Comparison of ENCODE assay signal across 18 cellular contexts in the genomic region with DNA sequence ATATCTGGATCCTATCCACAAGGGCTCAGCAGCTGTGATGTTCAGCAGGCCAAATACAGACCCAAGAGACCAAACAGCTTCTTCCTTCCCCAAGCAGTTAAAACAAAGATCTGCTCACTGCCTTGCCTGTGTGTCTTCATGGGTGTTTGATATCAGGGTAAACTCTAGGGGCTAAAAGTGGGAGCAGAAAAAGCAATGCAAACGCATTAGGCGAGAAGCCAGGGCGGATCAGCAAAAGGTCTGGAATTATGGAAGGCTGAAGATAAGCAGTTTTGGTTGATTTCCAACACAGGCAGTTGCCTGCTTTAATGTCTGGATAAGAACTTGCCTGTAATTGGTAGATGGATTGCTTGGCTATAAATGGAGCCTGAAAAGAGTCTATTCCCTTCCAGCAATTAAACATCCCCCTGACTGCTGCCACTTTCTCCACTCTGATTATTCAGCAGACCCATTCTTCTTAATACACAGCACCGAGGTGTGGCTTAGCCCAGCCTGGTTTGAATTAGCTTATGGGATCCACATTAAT.
A peak's percentile ranks its signal among the peaks of the same experiment; 100 is the strongest.
DNase-seq lines count a peak whose midpoint lies in the region; ATAC-seq, FAIRE-seq and TF ChIP-seq lines count a peak whose summit lies in the region.
"Had no signal": no experiment of that assay in that cellular context is flagged by ENCODE, and none has a peak within 500 bp of the region (broad histone marks: within the 10 kb centered on the region; RNA-seq: fewer than 3 reads in every experiment).

No MANE protein-coding gene starts in this region.

- peak overlapping the region; percentile 84 for H3K27ac Mint-ChIP-seq in mesothelial cell of epicardium
- H3K27ac Mint-ChIP-seq: activated CD4-positive, alpha-beta T cell treated with anti-CD3 and anti-CD28 coated beads for 36 hours; naive thymus-derived CD4-positive, alpha-beta T cell had no signal

- POLR2A ChIA-PET in K562 (lab: Yijun Ruan, JAX): interaction anchor here (0.6 to 0.9 kb wide), 2 partner anchors 13 kb away, joined by 3 to 4 read pairs; no protein-coding TSS in a partner anchor

- peak; percentile 22 for DNase-seq in DMS 273 treated with DMSO at 0.1 percent for 48 hours (lab: John Stamatoyannopoulos, UW)
- peak; percentile 61 for DNase-seq in NCI-H1694 (lab: John Stamatoyannopoulos, UW)
- DNase-seq in K562 (ENCODE audit: extremely low read depth in 1 of 4, low spot score in 3 of 4): peak in 1 of 4 experiments; percentile 40
- DNase-seq in mesothelial cell of epicardium (ENCODE audit: low spot score in 2 of 2, unreplicated experiment in 2 of 2): peak in 1 of 2 experiments; percentile 48
- no peak for DNase-seq in psoas muscle
- DNase-seq in MG63: no peak
- no peak for DNase-seq in RPMI8226
- DNase-seq: activated CD4-positive, alpha-beta T cell treated with anti-CD3 and anti-CD28 coated beads for 36 hours; activated effector memory CD4-positive, alpha-beta T cell treated with Interleukin-2 at 50 U/mL for 16 hours; mammary epithelial cell; naive thymus-derived CD4-positive, alpha-beta T cell; NK-92 treated with Interleukin-12 subunit alpha and Interleukin-12 subunit beta, amount 100 ng/mL, for 24 hours; posterior cingulate gyrus; small intestine; stimulated activated CD4-positive, alpha-beta T cell treated with anti-CD3 and anti-CD28 coated beads, Interleukin-4, amount 100 ng/mL, for 24 hours had no signal

- BruUV-seq in K562 (replicated peaks; lab: Mats Ljungman, UMichigan): no TSS peak

- H3K4me1 ChIP-seq in K562 (replicated peaks in 1 of 2; ENCODE audit: control insufficient read depth in 2 of 2, insufficient read depth in 2 of 2, low read length in 2 of 2) (peaks cover 0 to 6% of the 10 kb centered on the region in 2 experiments; a peak in 2 of 5 replicates), psoas muscle (peaks cover 19% of the 10 kb centered on the region)

- no peaks in the 10 kb centered on the region for H3K36me3 ChIP-seq in K562 (ENCODE audit: control insufficient read depth, insufficient read depth, low read length)
- no peaks in the 10 kb centered on the region for H3K36me3 ChIP-seq in psoas muscle (ENCODE audit: insufficient read depth in 1 of 2, low read depth in 1 of 2)
- H3K36me3 ChIP-seq in MG63: no peaks in the 10 kb centered on the region
- H3K36me3 ChIP-seq: cardiac muscle cell had no signal

- 4% methylated on average over 4 of the region's 4 CpGs for WGBS in K562 (ENCODE audit: insufficient coverage, low coverage, missing lambda C conversion rate)
- 43 to 49% (median 44%) methylated on average over 4 of the region's 4 CpGs for WGBS in psoas muscle, 3 donors

- in situ Hi-C loops in K562 (cut with MboI): no loop called here

- ATAC-seq in K562: no peak
- no peak for ATAC-seq in psoas muscle
- ATAC-seq: activated CD4-positive, alpha-beta T cell treated with anti-CD3 and anti-CD28 coated beads for 36 hours; esophagus mucosa; naive thymus-derived CD4-positive, alpha-beta T cell had no signal

- no peak overlapping the region for H3K4me2 ChIP-seq in K562 (ENCODE audit: insufficient read depth, low read length)

- no peak for TF ChIP-seq POLR2A in K562 (conservative IDR thresholded peaks at IDR 0.05)

- no peak for TF ChIP-seq EP300 in K562 (IDR thresholded peaks at IDR 0.05; ENCODE audit: low read length)

- no peaks in the 10 kb centered on the region for H3K27me3 Mint-ChIP-seq in mesothelial cell of epicardium (ENCODE audit: low read depth)

- no peaks in the 10 kb centered on the region for H3K9me3 Mint-ChIP-seq in mesothelial cell of epicardium

- H3K36me3 Mint-ChIP-seq in mesothelial cell of epicardium: peaks cover 2% of the 10 kb centered on the region
- H3K36me3 Mint-ChIP-seq: naive thymus-derived CD4-positive, alpha-beta T cell had no signal

- no peaks in the 10 kb centered on the region for H3K79me2 ChIP-seq in K562 (ENCODE audit: control insufficient read depth, insufficient read depth, low read length)

- no peak for TF ChIP-seq CTCF in K562 (IDR thresholded peaks at IDR 0.05 in 2 of 3, conservative IDR thresholded peaks at IDR 0.05 in 1 of 3; ENCODE audit: insufficient read depth in 2 of 3, low read depth in 1 of 3, low read length in 3 of 3)
- no peak for TF ChIP-seq CTCF in mesothelial cell of epicardium (IDR thresholded peaks at IDR 0.05; ENCODE audit: unreplicated experiment)
- no peak for TF ChIP-seq CTCF in psoas muscle (IDR thresholded peaks at IDR 0.05)

- H3K4me3 Mint-ChIP-seq in mesothelial cell of epicardium: peak overlapping the region; percentile 8
- H3K4me3 Mint-ChIP-seq: activated CD4-positive, alpha-beta T cell treated with anti-CD3 and anti-CD28 coated beads for 36 hours; naive thymus-derived CD4-positive, alpha-beta T cell had no signal

- H3K9ac ChIP-seq in K562 (ENCODE audit: insufficient read depth in 1 of 2, low read depth in 2 of 2, low read length in 2 of 2): no peak overlapping the region

- H3K9me3 ChIP-seq in K562 (replicated peaks; ENCODE audit: control insufficient read depth, insufficient read depth, low read depth, low read length) (no peaks in the 10 kb centered on the region), psoas muscle (no peaks in the 10 kb centered on the region), MG63 (no peaks in the 10 kb centered on the region)

- H3K4me3 ChIP-seq in K562 (no peak overlapping the region), psoas muscle (no peak overlapping the region), MG63 (no peak overlapping the region)
- H3K4me3 ChIP-seq: cardiac muscle cell had no signal

- peaks cover 78% of the 10 kb centered on the region for H3K4me1 Mint-ChIP-seq in mesothelial cell of epicardium
- H3K4me1 Mint-ChIP-seq: activated CD4-positive, alpha-beta T cell treated with anti-CD3 and anti-CD28 coated beads for 36 hours; naive thymus-derived CD4-positive, alpha-beta T cell had no signal

- H3K27ac ChIP-seq in K562 (ENCODE audit: extremely low read depth, low read depth, low read length): no peak overlapping the region
- no peak overlapping the region for H3K27ac ChIP-seq in psoas muscle
- H3K27ac ChIP-seq: cardiac muscle cell had no signal

- H2AFZ ChIP-seq in K562 (ENCODE audit: low read depth, low read length): no peak overlapping the region

- no peaks in the 10 kb centered on the region for H3K9me1 ChIP-seq in K562 (ENCODE audit: control insufficient read depth, insufficient read depth, low read length)

- no peak for FAIRE-seq in K562 (lab: Jason Lieb, UNC)
- FAIRE-seq: G401.6, small intestine had no signal

- H3K27me3 ChIP-seq in K562 (ENCODE audit: control insufficient read depth in 2 of 2, insufficient read depth in 2 of 2, low read length in 2 of 2): peaks cover 5 to 6% of the 10 kb centered on the region in 2 experiments; a peak in 3 of 5 replicates
- peaks cover 0 to 1% (median 0%) of the 10 kb centered on the region in 3 donors for H3K27me3 ChIP-seq in psoas muscle (ENCODE audit: insufficient read depth in 3 of 3, low read length in 2 of 3)
- no peaks in the 10 kb centered on the region; the same call in 1 of the 2 replicates for H3K27me3 ChIP-seq in MG63
- H3K27me3 ChIP-seq: cardiac muscle cell had no signal

- CTCF ChIA-PET in K562 (lab: Yijun Ruan, JAX; ENCODE audit: low intra/inter-chr PET ratio): no interaction called here

- TF ChIP-seq RAD21 in K562 (CRISPR knock-in tag; conservative IDR thresholded peaks at IDR 0.05 in 1 of 2, IDR thresholded peaks at IDR 0.05 in 1 of 2): no peak

- no peaks in the 10 kb centered on the region; the same call in 1 of the 2 replicates for H4K20me1 ChIP-seq in K562 (replicated peaks; ENCODE audit: control insufficient read depth, insufficient read depth, low read length)

- intact Hi-C loops in K562 (cut with micrococcal nuclease): no loop called here
- intact Hi-C loops in psoas muscle (cut with DNase I): no loop called here

TF ChIP-seq in K562, 482 proteins besides CTCF, POLR2A, EP300 and RAD21:
- TF ChIP-seq, protein P1, sequence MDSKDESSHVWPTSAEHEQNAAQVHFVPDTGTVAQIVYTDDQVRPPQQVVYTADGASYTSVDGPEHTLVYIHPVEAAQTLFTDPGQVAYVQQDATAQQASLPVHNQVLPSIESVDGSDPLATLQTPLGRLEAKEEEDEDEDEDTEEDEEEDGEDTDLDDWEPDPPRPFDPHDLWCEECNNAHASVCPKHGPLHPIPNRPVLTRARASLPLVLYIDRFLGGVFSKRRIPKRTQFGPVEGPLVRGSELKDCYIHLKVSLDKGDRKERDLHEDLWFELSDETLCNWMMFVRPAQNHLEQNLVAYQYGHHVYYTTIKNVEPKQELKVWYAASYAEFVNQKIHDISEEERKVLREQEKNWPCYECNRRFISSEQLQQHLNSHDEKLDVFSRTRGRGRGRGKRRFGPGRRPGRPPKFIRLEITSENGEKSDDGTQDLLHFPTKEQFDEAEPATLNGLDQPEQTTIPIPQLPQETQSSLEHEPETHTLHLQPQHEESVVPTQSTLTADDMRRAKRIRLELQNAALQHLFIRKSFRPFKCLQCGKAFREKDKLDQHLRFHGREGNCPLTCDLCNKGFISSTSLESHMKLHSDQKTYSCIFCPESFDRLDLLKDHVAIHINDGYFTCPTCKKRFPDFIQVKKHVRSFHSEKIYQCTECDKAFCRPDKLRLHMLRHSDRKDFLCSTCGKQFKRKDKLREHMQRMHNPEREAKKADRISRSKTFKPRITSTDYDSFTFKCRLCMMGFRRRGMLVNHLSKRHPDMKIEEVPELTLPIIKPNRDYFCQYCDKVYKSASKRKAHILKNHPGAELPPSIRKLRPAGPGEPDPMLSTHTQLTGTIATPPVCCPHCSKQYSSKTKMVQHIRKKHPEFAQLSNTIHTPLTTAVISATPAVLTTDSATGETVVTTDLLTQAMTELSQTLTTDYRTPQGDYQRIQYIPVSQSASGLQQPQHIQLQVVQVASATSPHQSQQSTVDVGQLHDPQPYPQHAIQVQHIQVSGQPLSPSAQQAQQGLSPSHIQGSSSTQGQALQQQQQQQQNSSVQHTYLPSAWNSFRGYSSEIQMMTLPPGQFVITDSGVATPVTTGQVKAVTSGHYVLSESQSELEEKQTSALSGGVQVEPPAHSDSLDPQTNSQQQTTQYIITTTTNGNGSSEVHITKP (IDR thresholded peaks at IDR 0.05; ENCODE audit: partially characterized antibody): no peak
- peak; percentile 48; the same call in 1 of the 2 replicates for TF ChIP-seq CBFA2T3 (IDR thresholded peaks at IDR 0.05)
- TF ChIP-seq NCOR1 (IDR thresholded peaks at IDR 0.05): peak; percentile 22; the same call in 1 of the 2 replicates

Comparison
In these comparisons a context has a peak if more than half of its experiments do, and no peak if none do; other contexts are left out.
1. DNase-seq: peak in DMS 273 treated with DMSO at 0.1 percent for 48 hours (single experiment) and NCI-H1694 (single experiment); none in psoas muscle (0 of 2), MG63 (single experiment) and RPMI8226 (single experiment).